ENCODE assay signal across 8 cellular contexts in the genomic region with DNA sequence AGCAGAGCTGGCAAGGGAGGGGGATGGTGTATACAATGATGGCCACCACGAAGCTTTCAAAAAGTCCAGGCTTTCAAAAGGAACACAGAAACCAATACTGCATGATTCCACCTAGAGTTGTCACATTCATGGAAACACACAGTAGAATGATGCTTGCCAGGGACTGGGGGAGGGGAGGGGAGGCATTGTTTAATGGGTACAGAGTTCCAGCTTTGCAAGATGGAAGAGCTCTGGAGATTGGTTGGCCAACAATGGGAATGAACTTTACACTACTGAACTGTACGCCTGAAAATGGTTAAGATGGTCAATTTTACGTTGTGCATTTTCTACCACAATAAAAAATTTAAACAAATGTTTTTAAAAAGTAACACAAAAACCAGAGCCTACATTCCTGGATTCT.
"Had no signal": no experiment of that assay in that cellular context is flagged by ENCODE, and none has a peak within 500 bp of the region (broad histone marks: within the 10 kb centered on the region; RNA-seq: fewer than 3 reads in every experiment).

No MANE protein-coding gene starts in this region.

- DNase-seq: GDM1, GF-D8 had no signal

- FAIRE-seq: G401.6, GM12878, GM12891, GM12892, GM18507, GM19239 had no signal

- H3K4me3 ChIP-seq: GM12878 had no signal

- ATAC-seq: GM12878 had no signal
